In genomic region chr1:219179293-219179692, GRCh38 we compare ENCODE assay signal across 21 cellular contexts. TPM values are rescaled to one million over a fixed set of nuclear protein-coding genes. Genes with fewer than 3 reads are reported as not detected.
A peak's percentile ranks its signal among the peaks of the same experiment; 100 is the strongest.
DNase-seq lines count a peak whose midpoint lies in the region; ATAC-seq, FAIRE-seq and TF ChIP-seq lines count a peak whose summit lies in the region.
"Had no signal": no experiment of that assay in that cellular context is flagged by ENCODE, and none has a peak within 500 bp of the region (broad histone marks: within the 10 kb centered on the region; RNA-seq: fewer than 3 reads in every experiment).

No MANE protein-coding gene starts in this region.

- peaks cover 28% of the 10 kb centered on the region for H3K4me1 ChIP-seq in A549
- peaks cover 30% of the 10 kb centered on the region for H3K4me1 ChIP-seq in mammary epithelial cell (ENCODE audit: insufficient read depth, low read length)
- peaks cover 37% of the 10 kb centered on the region for H3K4me1 ChIP-seq in HepG2 (ENCODE audit: insufficient read depth, low read length)

- TF ChIP-seq EP300 in A549 (IDR thresholded peaks at IDR 0.05) (no peak), HepG2 (IDR thresholded peaks at IDR 0.05; ENCODE audit: low read depth in 2 of 2, low read length in 2 of 2) (no peak), HepG2 (CRISPR knock-in tag; IDR thresholded peaks at IDR 0.05; ENCODE audit: borderline replicate concordance) (no peak)

- no TSS peak for BruUV-seq in mammary epithelial cell (replicated peaks; lab: Mats Ljungman, UMichigan)
- BruUV-seq in HepG2 (replicated peaks; lab: Mats Ljungman, UMichigan) = no TSS peak

- no peak overlapping the region for H3K9ac ChIP-seq in mammary epithelial cell (ENCODE audit: insufficient read depth, low read length)
- H3K9ac ChIP-seq in HepG2 (ENCODE audit: insufficient read depth, low read depth, low read length) = no peak overlapping the region

- H4K20me1 ChIP-seq in mammary epithelial cell (ENCODE audit: insufficient read depth, low read length) (no peaks in the 10 kb centered on the region), HepG2 (ENCODE audit: insufficient read depth, low read length) (no peaks in the 10 kb centered on the region)

- H3K36me3 ChIP-seq in mammary epithelial cell (ENCODE audit: insufficient read depth, low read length) = no peaks in the 10 kb centered on the region
- peaks cover 2 to 9% of the 10 kb centered on the region in 2 experiments; a peak in 3 of 5 replicates for H3K36me3 ChIP-seq in HepG2 (replicated peaks in 1 of 2; ENCODE audit: control insufficient read depth in 1 of 2, insufficient read depth in 2 of 2, low read length in 2 of 2)
- H3K36me3 ChIP-seq: prostate gland had no signal

- H3K79me2 ChIP-seq in mammary epithelial cell (ENCODE audit: insufficient read depth, low read length) (peaks cover 27% of the 10 kb centered on the region), HepG2 (ENCODE audit: insufficient read depth, low read length) (peaks cover 35% of the 10 kb centered on the region)

- no peak overlapping the region for H3K4me3 ChIP-seq in A549
- no peak overlapping the region for H3K4me3 ChIP-seq in mammary epithelial cell (replicated peaks in 1 of 3; ENCODE audit: insufficient read depth in 1 of 3, low read depth in 2 of 3, low read length in 3 of 3)
- H3K4me3 ChIP-seq in HepG2 (replicated peaks in 1 of 3; ENCODE audit: insufficient read depth in 1 of 3, low read depth in 2 of 3, low read length in 3 of 3) = no peak overlapping the region
- H3K4me3 ChIP-seq: lung, prostate gland had no signal

- 0 out of 6 replicates have a peak overlapping the region, but pooled peaks of 1 of the 2 experiments have one; percentile 16 for H3K27ac ChIP-seq in A549
- H3K27ac ChIP-seq in mammary epithelial cell (ENCODE audit: insufficient read depth, low read depth, low read length) = no peak overlapping the region
- H3K27ac ChIP-seq in HepG2 (ENCODE audit: extremely low read length, insufficient read depth, low read length) = no peak overlapping the region
- H3K27ac ChIP-seq: prostate gland had no signal

- H3K27me3 ChIP-seq in mammary epithelial cell (ENCODE audit: insufficient read depth, low read length) = no peaks in the 10 kb centered on the region
- no peaks in the 10 kb centered on the region; a peak in 1 of 5 replicates for H3K27me3 ChIP-seq in HepG2 (ENCODE audit: control insufficient read depth in 1 of 2, insufficient read depth in 2 of 2, low read length in 2 of 2)

- no peaks in the 10 kb centered on the region for H3K9me3 Mint-ChIP-seq in WTC11
- H3K9me3 Mint-ChIP-seq: activated CD4-positive, alpha-beta memory T cell treated with anti-CD3 and anti-CD28 coated beads, Interleukin-2, amount 10 ng/mL, durations not matched to agents 7 days and 5 days; endodermal cell; natural killer cell had no signal

- dilution Hi-C loops in mammary epithelial cell (cut with HindIII; ENCODE audit: low sequenced_read_pairs) = no loop called here

- H3K27me3 Mint-ChIP-seq in WTC11 (ENCODE audit: low read depth) = no peaks in the 10 kb centered on the region
- H3K27me3 Mint-ChIP-seq: activated CD4-positive, alpha-beta memory T cell treated with anti-CD3 and anti-CD28 coated beads, Interleukin-2, amount 10 ng/mL, durations not matched to agents 7 days and 5 days had no signal

- CTCF ChIA-PET in A549 (lab: Yijun Ruan, JAX) = no interaction called here
- CTCF ChIA-PET in mammary epithelial cell (lab: Charles Lee; ENCODE audit: low non-redundant PET) = no interaction called here
- CTCF ChIA-PET in HepG2 (lab: Yijun Ruan, JAX; ENCODE audit: low intra/inter-chr PET ratio, low total read pairs) = no interaction called here
- CTCF ChIA-PET in WTC11 (lab: Charles Lee) = interaction anchor here (0.6 kb wide), 1 partner anchor 169 kb away, joined by 3 read pairs; no protein-coding TSS in a partner anchor

- TF ChIP-seq POLR2A in A549 (IDR thresholded peaks at IDR 0.05; ENCODE audit: low read length) = no peak
- no peak for TF ChIP-seq POLR2A in HepG2 (IDR thresholded peaks at IDR 0.05; ENCODE audit: insufficient read depth in 1 of 2, low read depth in 2 of 2, low read length in 2 of 2)

- TF ChIP-seq RAD21 in A549 (conservative IDR thresholded peaks at IDR 0.05 in 1 of 2, IDR thresholded peaks at IDR 0.05 in 1 of 2) (no peak), HepG2 (CRISPR knock-in tag; IDR thresholded peaks at IDR 0.05) (no peak)

- no peak overlapping the region for H3K4me3 Mint-ChIP-seq in WTC11
- H3K4me3 Mint-ChIP-seq: activated CD4-positive, alpha-beta memory T cell treated with anti-CD3 and anti-CD28 coated beads, Interleukin-2, amount 10 ng/mL, durations not matched to agents 7 days and 5 days; endodermal cell; natural killer cell had no signal

- ATAC-seq in A549 = no peak
- no peak for ATAC-seq in HepG2
- no peak for ATAC-seq in GM19395 (IDR thresholded peaks at IDR 0.05; ENCODE audit: unreplicated experiment)
- ATAC-seq in WTC11 = no peak
- ATAC-seq: natural killer cell had no signal

- H3K4me1 Mint-ChIP-seq in WTC11 = peaks cover 36% of the 10 kb centered on the region

- no peak for FAIRE-seq in A549 (lab: Jason Lieb, UNC)
- FAIRE-seq in HepG2 (lab: Jason Lieb, UNC) = no peak
- FAIRE-seq: RCC 7860 had no signal

- no peak for TF ChIP-seq CTCF in A549 (IDR thresholded peaks at IDR 0.05)
- no peak for TF ChIP-seq CTCF in mammary epithelial cell (conservative IDR thresholded peaks at IDR 0.05 in 1 of 2, IDR thresholded peaks at IDR 0.05 in 1 of 2; ENCODE audit: extremely low read depth in 1 of 2, insufficient read depth in 1 of 2, low read depth in 1 of 2, low read length in 2 of 2)
- TF ChIP-seq CTCF in HepG2 (CRISPR knock-in tag; IDR thresholded peaks at IDR 0.05) = no peak
- TF ChIP-seq CTCF in GM13976 (IDR thresholded peaks at IDR 0.05; ENCODE audit: borderline replicate concordance, control extremely low read depth, extremely low read depth, insufficient read depth, missing control alignments) = no peak
- TF ChIP-seq CTCF in WTC11 (IDR thresholded peaks at IDR 0.05) = no peak

- H3K4me2 ChIP-seq in A549 = no peak overlapping the region
- H3K4me2 ChIP-seq in mammary epithelial cell (ENCODE audit: insufficient read depth, low read depth, low read length) = peak overlapping the region; percentile 17
- no peak overlapping the region for H3K4me2 ChIP-seq in HepG2 (ENCODE audit: low read depth, low read length)

- POLR2A ChIA-PET in A549 (lab: Yijun Ruan, JAX) = no interaction called here
- POLR2A ChIA-PET in HepG2 (lab: Yijun Ruan, JAX) = interaction anchor here (0.7 kb wide), 1 partner anchor 10 kb away, joined by 3 read pairs; no protein-coding TSS in a partner anchor
- POLR2A ChIA-PET in WTC11 (lab: Charles Lee) = no interaction called here

- H2AFZ ChIP-seq in mammary epithelial cell (ENCODE audit: low read depth, low read length) (no peak overlapping the region), HepG2 (ENCODE audit: low read length) (no peak overlapping the region)

- intact Hi-C loops in mammary epithelial cell (cut with micrococcal nuclease) = no loop called here
- intact Hi-C loops in HepG2 (cut with micrococcal nuclease; ENCODE audit: unreplicated experiment) = loop anchor here (10.0 kb wide), 1 partner anchor 136 kb away; no protein-coding TSS in a partner anchor

- H3K27ac Mint-ChIP-seq in WTC11 = no peak overlapping the region
- H3K27ac Mint-ChIP-seq: activated CD4-positive, alpha-beta memory T cell treated with anti-CD3 and anti-CD28 coated beads, Interleukin-2, amount 10 ng/mL, durations not matched to agents 7 days and 5 days; endodermal cell; natural killer cell had no signal

- DNase-seq in A549 (ENCODE audit: low read depth in 1 of 2, low spot score in 1 of 2) (no peak), HCEC 1CT (peak; percentile 55), mammary epithelial cell (peak; percentile 13), HepG2 (ENCODE audit: low spot score) (no peak), NCI-H146 (lab: John Stamatoyannopoulos, UW) (no peak), GM13976 (ENCODE audit: low spot score) (no peak), WTC11 (ENCODE audit: low spot score) (no peak)
- DNase-seq: ACHN; activated CD4-positive, alpha-beta memory T cell treated with anti-CD3 and anti-CD28 coated beads, Interleukin-2, amount 10 ng/mL, durations not matched to agents 7 days and 5 days; activated T-cell treated with anti-CD3 and anti-CD28 coated beads, Interleukin-2, amount 50 U/mL, for 48 hours; central memory CD4-positive, alpha-beta T cell; endodermal cell; natural killer cell; NCI-H2081 treated with DMSO at 0.1 percent for 48 hours; NCI-H748 treated with DMSO at 0.1 percent for 48 hours; stimulated activated naive CD4-positive, alpha-beta T cell treated with Interleukin-2 at 50 U/mL for 16 hours; SW 1271 had no signal

- H3K36me3 Mint-ChIP-seq in WTC11 = peaks cover 3% of the 10 kb centered on the region; the same call in 1 of the 2 replicates
- H3K36me3 Mint-ChIP-seq: natural killer cell had no signal

- in situ Hi-C loops in mammary epithelial cell (cut with MboI; ENCODE audit: low sequenced_read_pairs in 2 of 2) (no loop called here), HepG2 (cut with HindIII; ENCODE audit: extremely low pct_ligation_motif_present, low pct_unique_long_range_greater_than_20kb) (loop anchor here (10.0 kb wide), 1 partner anchor 136 kb away; no protein-coding TSS in a partner anchor), GM13976 (cut with MboI; ENCODE audit: low sequenced_read_pairs, unreplicated experiment) (no loop called here)

- H3K9me3 ChIP-seq in A549 = no peaks in the 10 kb centered on the region
- H3K9me3 ChIP-seq in mammary epithelial cell (replicated peaks; ENCODE audit: insufficient read depth, low read length) = no peaks in the 10 kb centered on the region
- H3K9me3 ChIP-seq in HepG2 (ENCODE audit: low read length) = no peaks in the 10 kb centered on the region
- H3K9me3 ChIP-seq: prostate gland had no signal

RNA-seq across cellular contexts. Expression of gene LYPLAL1, which starts 5.6 kb away (rescaled TPM):
- polyA plus RNA-seq in A549 (2011; rRNA removed) (49.4 and 61.2 TPM in 2 replicates), A549 (2017; fragmentation: RNase III; extraction: RNeasy Plus Mini Kit Qiagen cat#74134 plus additional on column Dnase treatment) (13.6 to 17.6 TPM (median 15.4 TPM) in 3 replicates), mammary epithelial cell (9.1 TPM), HepG2 (2011; rRNA removed) (15.2 and 17.0 TPM in 2 replicates)
- polyA plus RNA-seq in A549 (2012; cell fraction: cytosol; rRNA removed) = 5.9 and 6.5 TPM in 2 replicates
- 3.5 and 7.2 TPM in 2 replicates for polyA plus RNA-seq in A549 (2012; cell fraction: nucleus; rRNA removed)
- polyA minus RNA-seq in A549 (2011; rRNA and poly(A)+ RNA removed) = 14.7 and 20.3 TPM in 2 replicates
- total RNA-seq in mammary epithelial cell (10 to 100 TPM; 34.5 to 34.7 TPM), HepG2 (2016; rRNA removed; fragmentation: Illumina TruSeq; extraction: Trizol) (29.1 and 31.6 TPM in 2 replicates), WTC11 (2021) (20.7 to 27.5 TPM (median 26.7 TPM) in 3 replicates)
- polyA minus RNA-seq in mammary epithelial cell = 9.7 TPM
- 106 and 118 TPM in 2 replicates for total RNA-seq in HepG2 (2016; cell fraction: cytosol; rRNA removed; fragmentation: Illumina TruSeq; extraction: Trizol; ENCODE audit: low read depth)
- total RNA-seq in HepG2 (2016; cell fraction: insoluble cytoplasmic fraction; rRNA removed; fragmentation: Illumina TruSeq; extraction: Trizol) = 34.1 and 38.8 TPM in 2 replicates
- 39.0 and 45.7 TPM in 2 replicates for total RNA-seq in HepG2 (2016; cell fraction: membrane; rRNA removed; fragmentation: Illumina TruSeq; extraction: Trizol)
- 29.4 and 33.0 TPM in 2 replicates for total RNA-seq in HepG2 (2016; cell fraction: nucleus; rRNA removed; fragmentation: Illumina TruSeq; extraction: Trizol)
- polyA plus RNA-seq in HepG2 (2011; cell fraction: cytosol; rRNA removed) = 3.0 and 4.8 TPM in 2 replicates
- polyA plus RNA-seq in HepG2 (2011; cell fraction: nucleus; rRNA removed) = 10.8 and 11.8 TPM in 2 replicates
- polyA plus RNA-seq in HepG2 (2012) = 16.4 and 30.2 TPM in 2 replicates
- 3.7 and 3.8 TPM in 2 replicates for polyA plus RNA-seq in HepG2 (2016; cell fraction: cytosol; fragmentation: Illumina TruSeq; extraction: Trizol; ENCODE audit: low read depth)
- polyA plus RNA-seq in HepG2 (2016; cell fraction: insoluble cytoplasmic fraction; fragmentation: Illumina TruSeq; extraction: Trizol; ENCODE audit: low read depth) = 29.2 and 32.0 TPM in 2 replicates
- 6.1 and 7.5 TPM in 2 replicates for polyA plus RNA-seq in HepG2 (2016; cell fraction: membrane; fragmentation: Illumina TruSeq; extraction: Trizol; ENCODE audit: low read depth)
- polyA plus RNA-seq in HepG2 (2016; cell fraction: nucleus; fragmentation: Illumina TruSeq; extraction: Trizol; ENCODE audit: insufficient read depth, low read depth) = 29.2 and 29.7 TPM in 2 replicates
- polyA minus RNA-seq in HepG2 (2011; rRNA and poly(A)+ RNA removed; ENCODE audit: low replicate concordance) = 2.5 and 6.1 TPM in 2 replicates
- 10.2 and 17.9 TPM in 2 replicates for polyA minus RNA-seq in HepG2 (2011; cell fraction: cytosol; rRNA and poly(A)+ RNA removed)
- 88.0 and 131 TPM in 2 replicates for polyA minus RNA-seq in HepG2 (2011; cell fraction: nucleus; rRNA and poly(A)+ RNA removed)

Comparison
In these comparisons a context has a peak if more than half of its experiments do, and no peak if none do; other contexts are left out.
1. DNase-seq: peak in HCEC 1CT (single experiment) and mammary epithelial cell (single experiment); none in A549 (0 of 2), HepG2 (single experiment), NCI-H146 (single experiment), GM13976 (single experiment) and WTC11 (single experiment).